In the genomic region with DNA sequence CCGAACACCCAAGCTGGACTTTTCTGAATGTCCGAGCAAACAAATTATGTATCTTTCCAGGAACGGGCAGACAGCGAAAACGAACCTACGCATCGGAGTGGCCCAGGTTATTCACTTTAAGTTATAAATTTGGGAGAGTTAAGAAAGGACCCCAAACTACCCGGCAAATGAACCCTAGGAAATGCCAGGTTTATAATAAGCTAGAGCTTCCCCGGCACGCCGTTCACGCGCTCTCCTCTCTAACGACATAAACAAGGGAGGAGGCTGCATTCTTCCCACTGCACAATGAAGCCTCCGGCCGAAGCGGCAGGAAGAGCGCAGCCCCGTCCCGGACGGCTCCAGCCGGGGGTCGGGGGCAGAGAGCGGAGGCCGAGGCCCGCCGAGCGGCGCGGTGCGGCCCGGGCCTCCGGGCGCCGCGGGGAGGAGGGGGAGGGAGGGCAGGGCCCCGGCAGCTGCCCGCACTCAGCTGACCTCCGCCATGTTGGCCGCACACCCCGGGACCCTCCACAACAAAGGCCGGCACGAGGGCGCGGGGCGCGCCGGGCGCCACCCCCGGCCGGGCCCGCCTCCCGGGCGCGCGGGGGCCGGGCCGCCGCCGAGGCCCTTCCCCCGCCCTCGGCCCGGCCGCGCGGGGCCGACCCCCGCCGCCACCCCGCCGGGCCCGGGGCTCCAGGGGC, we compare ENCODE assay signal across 8 cellular contexts. TPM values are rescaled to one million over a fixed set of nuclear protein-coding genes. Genes with fewer than 3 reads are reported as not detected.
DNase-seq lines count a peak whose midpoint lies in the region; ATAC-seq, FAIRE-seq and TF ChIP-seq lines count a peak whose summit lies in the region.

No MANE protein-coding gene starts in this region.

- H3K36me3 ChIP-seq in HAP-1 (replicated peaks) = no peaks in the 10 kb centered on the region
- H3K36me3 ChIP-seq in H1 (ENCODE audit: control insufficient read depth in 2 of 4, insufficient read depth in 4 of 4, low read length in 3 of 4) = no peaks in the 10 kb centered on the region

- H2BK120ac ChIP-seq in H1 (replicated peaks; ENCODE audit: low read depth, low read length) = no peak overlapping the region

- H3K4me2 ChIP-seq in H1 (ENCODE audit: insufficient read depth in 1 of 2, low read depth in 2 of 2, low read length in 2 of 2) = peak overlapping the region; percentile 75 to 86

- peak overlapping the region; percentile 83 for H3K27ac Mint-ChIP-seq in activated CD4-positive, alpha-beta memory T cell treated with anti-CD3 and anti-CD28 coated beads for 36 hours
- H3K27ac Mint-ChIP-seq in memory B cell = peak overlapping the region; percentile 92

- TF ChIP-seq CTCF in LNCaP clone FGC (IDR thresholded peaks at IDR 0.05; ENCODE audit: control insufficient read depth, extremely low read depth, insufficient read depth) = no peak
- TF ChIP-seq CTCF in H1 (IDR thresholded peaks at IDR 0.05; ENCODE audit: control extremely low read depth in 1 of 3, insufficient read depth in 1 of 3, low read depth in 1 of 3, low read length in 3 of 3) = no peak

- H3K9me3 Mint-ChIP-seq in activated CD4-positive, alpha-beta memory T cell treated with anti-CD3 and anti-CD28 coated beads for 36 hours = no peaks in the 10 kb centered on the region
- H3K9me3 Mint-ChIP-seq in memory B cell = no peaks in the 10 kb centered on the region

- H4K5ac ChIP-seq in H1 (ENCODE audit: insufficient read length, low read depth, low read length) = peak overlapping the region; percentile 41

- 1% methylated on average over 16 of the region's 72 CpGs; no CpG with 5 or more reads in 1 of the 2 experiments for WGBS in H1 (ENCODE audit: extremely low coverage in 1 of 2, insufficient coverage in 1 of 2, insufficient read length in 1 of 2, insufficient replicate concordance in 2 of 2, low coverage in 1 of 2, low lambda C conversion rate in 2 of 2, missing lambda C conversion rate in 1 of 2), 2 experiments

- TF ChIP-seq RAD21 in H1 (IDR thresholded peaks at IDR 0.05 in 1 of 2, conservative IDR thresholded peaks at IDR 0.05 in 1 of 2; ENCODE audit: low read depth in 2 of 2, low read length in 2 of 2) = no peak

- H3K4me1 Mint-ChIP-seq in activated CD4-positive, alpha-beta memory T cell treated with anti-CD3 and anti-CD28 coated beads for 36 hours (ENCODE audit: low read depth) = peaks cover 26% of the 10 kb centered on the region
- H3K4me1 Mint-ChIP-seq in memory B cell = peaks cover 26% of the 10 kb centered on the region

- H2BK20ac ChIP-seq in H1 (ENCODE audit: low read length) = no peak overlapping the region

- in situ Hi-C loops in HAP-1 (cut with MboI; ENCODE audit: low sequenced_read_pairs) = no loop called here

- peaks cover 2 to 5% of the 10 kb centered on the region in 2 experiments for H4K20me1 ChIP-seq in H1 (replicated peaks in 1 of 2; ENCODE audit: control insufficient read depth in 1 of 2, insufficient read depth in 2 of 2, low read length in 2 of 2)

- peak overlapping the region; percentile 2 for H3K14ac ChIP-seq in H1 (ENCODE audit: insufficient read length)

- H3K9ac ChIP-seq in H1 (replicated peaks in 1 of 4; ENCODE audit: extremely low read depth in 1 of 4, low read depth in 3 of 4, low read length in 3 of 4) = peak overlapping the region; percentile 96 to 100 (median 98)

- DNase-seq in activated CD8-positive, alpha-beta memory T cell treated with anti-CD3 and anti-CD28 coated beads for 24 hours = peak; percentile 70
- DNase-seq in activated CD8-positive, alpha-beta memory T cell treated with anti-CD3 and anti-CD28 coated beads, Interleukin-2, amount 50 U/mL, for 4 hours = no peak
- peak; percentile 40 to 73 for DNase-seq in HAP-1 (ENCODE audit: low spot score in 2 of 2)
- DNase-seq in LNCaP clone FGC (ENCODE audit: low read depth) = no peak
- DNase-seq in activated CD4-positive, alpha-beta memory T cell treated with anti-CD3 and anti-CD28 coated beads for 36 hours = peak; percentile 36
- peak in 1 of 2 experiments; percentile 67 for DNase-seq in H1 (ENCODE audit: low read depth in 1 of 2, low spot score in 2 of 2)
- DNase-seq in memory B cell (ENCODE audit: low spot score in 2 of 2) = peak in 1 of 2 donors; percentile 17

- H3K27me3 Mint-ChIP-seq in activated CD4-positive, alpha-beta memory T cell treated with anti-CD3 and anti-CD28 coated beads for 36 hours = no peaks in the 10 kb centered on the region
- no peaks in the 10 kb centered on the region for H3K27me3 Mint-ChIP-seq in memory B cell

- peaks cover 4% of the 10 kb centered on the region for H3K36me3 Mint-ChIP-seq in activated CD4-positive, alpha-beta memory T cell treated with anti-CD3 and anti-CD28 coated beads for 36 hours
- H3K36me3 Mint-ChIP-seq in memory B cell = no peaks in the 10 kb centered on the region

- H3K27me3 ChIP-seq in HAP-1 (ENCODE audit: low read depth) = no peaks in the 10 kb centered on the region
- no peaks in the 10 kb centered on the region for H3K27me3 ChIP-seq in H1 (replicated peaks in 1 of 4; ENCODE audit: control insufficient read depth in 3 of 4, extremely low read depth in 1 of 4, insufficient read depth in 3 of 4, low read length in 3 of 4)

- peak overlapping the region; percentile 68 for H3K4me3 ChIP-seq in HAP-1
- peak overlapping the region; percentile 83 for H3K4me3 ChIP-seq in LNCaP clone FGC (ENCODE audit: low read depth, low read length)
- peak overlapping the region; percentile 80 to 96 (median 92) for H3K4me3 ChIP-seq in H1 (ENCODE audit: extremely low read depth in 1 of 4, insufficient read depth in 2 of 4, low read depth in 3 of 4, low read length in 4 of 4)

- no peak overlapping the region for H2AFZ ChIP-seq in H1 (ENCODE audit: low read length)

- TF ChIP-seq POLR2A in H1 (IDR thresholded peaks at IDR 0.05; ENCODE audit: control extremely low read depth in 1 of 2, low read depth in 2 of 2, low read length in 2 of 2) = peak in 1 of 2 experiments; percentile 5; a peak in 1 of 3 replicates

- H3K27ac ChIP-seq in H1 (ENCODE audit: low read depth, low read length) (peak overlapping the region; percentile 98), temporal lobe (ENCODE audit: low read depth, low read length) (peak overlapping the region; percentile 89)

- peak overlapping the region; percentile 93; the same call in 1 of the 2 replicates for H2AK5ac ChIP-seq in H1 (ENCODE audit: low read depth, low read length)

- intact Hi-C loops in activated CD4-positive, alpha-beta memory T cell treated with anti-CD3 and anti-CD28 coated beads for 36 hours (cut with micrococcal nuclease) = loop anchor here (1.0 kb wide), 1 partner anchor 18 kb away; no protein-coding TSS in a partner anchor

- H2BK12ac ChIP-seq in H1 (ENCODE audit: low read depth, low read length) = peak overlapping the region; percentile 30; the same call in 1 of the 2 replicates

- CTCF ChIA-PET in activated CD4-positive, alpha-beta memory T cell treated with anti-CD3 and anti-CD28 coated beads for 36 hours (lab: Charles Lee) = interaction anchor here (3.5 kb wide), 1 partner anchor 239 kb away, joined by 22 read pairs; no protein-coding TSS in a partner anchor
- CTCF ChIA-PET in H1 (lab: Charles Lee; ENCODE audit: partially characterized antibody) = interaction anchor here (0.9 kb wide), 1 partner anchor 228 kb away, joined by 3 read pairs; no protein-coding TSS in a partner anchor

- peak overlapping the region; percentile 52 for H3K56ac ChIP-seq in H1 (replicated peaks; ENCODE audit: insufficient read length, low read depth, low read length)

- peak overlapping the region; percentile 90 for H3K18ac ChIP-seq in H1 (ENCODE audit: extremely low read depth, low read length)

- H2BK5ac ChIP-seq in H1 (ENCODE audit: low read depth, low read length) = peak overlapping the region; percentile 63; the same call in 1 of the 2 replicates

- no peak overlapping the region for H3K4ac ChIP-seq in H1 (replicated peaks; ENCODE audit: insufficient read length, low read depth, low read length)

- peaks cover 9% of the 10 kb centered on the region for H3K23me2 ChIP-seq in H1 (ENCODE audit: low read depth, low read length)

- H3K9me3 ChIP-seq in HAP-1 (peaks cover 3% of the 10 kb centered on the region; the same call in 1 of the 2 replicates), H1 (ENCODE audit: insufficient read depth in 2 of 2, low read depth in 1 of 2, low read length in 1 of 2) (no peaks in the 10 kb centered on the region)

- H4K8ac ChIP-seq in H1 (ENCODE audit: extremely low read depth, insufficient read depth, low read length) = peak overlapping the region; percentile 100; the same call in 1 of the 2 replicates

- no peak overlapping the region for H2BK15ac ChIP-seq in H1 (ENCODE audit: low read length)

- no peak for TF ChIP-seq EP300 in H1 (IDR thresholded peaks at IDR 0.05; ENCODE audit: borderline replicate concordance in 1 of 2, low read depth in 2 of 2, low read length in 2 of 2)

- POLR2A ChIA-PET in activated CD4-positive, alpha-beta memory T cell treated with anti-CD3 and anti-CD28 coated beads for 36 hours (lab: Charles Lee) = interaction anchor here (0.5 to 3.1 kb wide), 4 partner anchors 10 to 239 kb away, joined by 3 to 29 read pairs (median 4); no protein-coding TSS in a partner anchor
- POLR2A ChIA-PET in H1 (lab: Charles Lee; ENCODE audit: partially characterized antibody) = interaction anchor here (0.9 to 11.9 kb wide), 9 partner anchors 10 to 43 kb away, joined by 3 to 156 read pairs (median 11); no protein-coding TSS in a partner anchor

- peak overlapping the region; percentile 30 for H4K91ac ChIP-seq in H1 (replicated peaks; ENCODE audit: insufficient read length, low read length)

- ATAC-seq in memory B cell (ENCODE audit: low read depth) = peak; percentile 26

- H3K4me1 ChIP-seq in HAP-1 = peaks cover 35% of the 10 kb centered on the region
- peaks cover 0 to 12% (median 6%) of the 10 kb centered on the region in 4 experiments; a peak in 5 of 7 replicates for H3K4me1 ChIP-seq in H1 (replicated peaks in 1 of 4; ENCODE audit: control insufficient read depth in 3 of 4, insufficient read depth in 4 of 4, low read length in 3 of 4)

- FAIRE-seq in H1 (lab: Jason Lieb, UNC) = no peak

- peak overlapping the region; percentile 6 for H3K23ac ChIP-seq in H1 (ENCODE audit: insufficient read length)

- H3K79me1 ChIP-seq in H1 (ENCODE audit: low read depth, low read length) = no peaks in the 10 kb centered on the region; the same call in 1 of the 2 replicates

- peak overlapping the region; percentile 92 for H3K4me3 Mint-ChIP-seq in activated CD4-positive, alpha-beta memory T cell treated with anti-CD3 and anti-CD28 coated beads for 36 hours
- peak overlapping the region; percentile 94 for H3K4me3 Mint-ChIP-seq in memory B cell

- H3K79me2 ChIP-seq in H1 (ENCODE audit: control insufficient read depth in 1 of 2, insufficient read depth in 2 of 2, low read length in 2 of 2) = peaks cover 38 to 52% of the 10 kb centered on the region in 2 experiments

RNA-seq across cellular contexts. Expression of gene SIAH1, which starts 0.8 kb away (rescaled TPM):
- 10 to 100 TPM; 13.0 to 13.8 TPM for total RNA-seq in activated CD4-positive, alpha-beta memory T cell treated with anti-CD3 and anti-CD28 coated beads for 36 hours
- 33.3 and 33.9 TPM in 2 replicates for total RNA-seq in H1 (2021; fragmentation: NEBNext Ultra II Directional; extraction: Animal tissue kit (Norgen Biotek cat#: 25700))
- polyA plus RNA-seq in H1 (2011; rRNA removed) = 19.5 and 21.3 TPM in 2 replicates
- polyA plus RNA-seq in H1 (2011; cell fraction: cytosol; rRNA removed) = 27.5 TPM
- polyA plus RNA-seq in H1 (2011; cell fraction: nucleus; rRNA removed) = 17.5 TPM
- 20.8 to 28.2 TPM (median 23.3 TPM) in 4 replicates for polyA plus RNA-seq in H1 (2012, experiment 1 of 2)
- 4.0 TPM for polyA plus RNA-seq in H1 (2012, experiment 2 of 2)
- polyA plus RNA-seq in H1 (2013, experiment 1 of 2) = 22.2 TPM
- 20.8 TPM for polyA plus RNA-seq in H1 (2013, experiment 2 of 2)
- polyA minus RNA-seq in H1 (2011; rRNA and poly(A)+ RNA removed) = 43.7 and 54.2 TPM in 2 replicates
- 35.7 TPM for polyA minus RNA-seq in H1 (2011; cell fraction: cytosol; rRNA and poly(A)+ RNA removed)
- polyA minus RNA-seq in H1 (2011; cell fraction: nucleus; rRNA and poly(A)+ RNA removed) = 48.2 TPM
- total RNA-seq in temporal lobe = 102 TPM

Comparison
In these comparisons a context has a peak if more than half of its experiments do, and no peak if none do; other contexts are left out.
1. DNase-seq: peak in activated CD8-positive, alpha-beta memory T cell treated with anti-CD3 and anti-CD28 coated beads for 24 hours (single experiment), HAP-1 (2 of 2) and activated CD4-positive, alpha-beta memory T cell treated with anti-CD3 and anti-CD28 coated beads for 36 hours (single experiment); none in activated CD8-positive, alpha-beta memory T cell treated with anti-CD3 and anti-CD28 coated beads, Interleukin-2, amount 50 U/mL, for 4 hours (single experiment) and LNCaP clone FGC (single experiment).
2. Peak in every context shown above with its lines, with median percentiles within 50 percentile points of each other: H3K4me3 ChIP-seq.